ENCODE assay signal across 1 cellular context in the genomic region with DNA sequence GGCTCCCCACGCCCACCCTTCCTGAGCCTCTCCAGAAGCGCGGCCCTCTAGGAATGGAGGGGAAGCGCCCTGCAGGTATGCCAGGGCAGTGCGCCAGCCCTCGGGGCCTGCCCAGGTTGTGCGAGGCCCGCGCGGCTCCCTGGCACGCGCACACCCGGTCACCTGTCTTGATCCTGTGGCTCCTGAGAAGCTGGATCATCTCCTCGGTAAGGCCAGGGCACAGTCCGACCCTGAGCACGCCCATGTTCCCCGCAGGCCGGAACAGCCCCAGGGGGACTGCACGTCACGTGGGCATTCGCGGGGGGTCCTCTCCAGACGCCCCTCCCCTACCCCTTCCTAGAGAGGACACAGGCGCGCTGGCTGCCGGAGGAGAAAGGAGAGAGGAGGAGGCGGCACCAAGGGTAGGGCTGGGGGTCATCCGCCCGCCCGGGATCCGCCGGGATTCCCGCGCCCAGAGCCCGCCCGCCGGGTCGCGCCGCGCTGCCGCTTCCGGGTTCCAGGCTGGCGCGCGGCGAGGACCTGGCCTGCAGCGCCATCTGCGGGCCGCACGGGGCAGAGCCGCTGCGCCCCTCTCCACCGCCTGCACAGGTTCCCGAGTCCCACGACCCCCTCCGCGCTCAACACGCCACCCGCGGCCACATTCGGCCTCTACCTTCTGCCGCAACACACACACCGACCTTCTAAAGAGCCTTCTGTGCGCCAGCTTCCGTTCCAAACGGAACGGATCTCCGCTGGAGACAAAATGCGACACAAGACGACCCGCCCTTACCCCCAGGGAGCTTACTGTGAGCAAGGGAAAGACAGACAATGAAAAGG.
TF ChIP-seq lines count a peak whose summit lies in the region.

A gene (minus strand): TSS at position 491 of the 816 bp plus-strand sequence. CDS start 247 bp downstream, at position 244.

TF ChIP-seq in K562, 482 proteins besides CTCF, POLR2A, EP300 and RAD21 (continued from another document and continues in another):
- TF ChIP-seq, protein P1, sequence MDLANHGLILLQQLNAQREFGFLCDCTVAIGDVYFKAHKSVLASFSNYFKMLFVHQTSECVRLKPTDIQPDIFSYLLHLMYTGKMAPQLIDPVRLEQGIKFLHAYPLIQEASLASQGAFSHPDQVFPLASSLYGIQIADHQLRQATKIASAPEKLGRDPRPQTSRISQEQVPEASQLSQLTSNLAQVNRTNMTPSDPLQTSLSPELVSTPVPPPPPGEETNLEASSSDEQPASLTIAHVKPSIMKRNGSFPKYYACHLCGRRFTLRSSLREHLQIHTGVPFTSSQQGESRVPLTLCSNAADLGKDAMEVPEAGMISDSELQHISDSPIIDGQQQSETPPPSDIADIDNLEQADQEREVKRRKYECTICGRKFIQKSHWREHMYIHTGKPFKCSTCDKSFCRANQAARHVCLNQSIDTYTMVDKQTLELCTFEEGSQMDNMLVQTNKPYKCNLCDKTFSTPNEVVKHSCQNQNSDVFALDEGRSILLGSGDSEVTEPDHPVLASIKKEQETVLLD (IDR thresholded peaks at IDR 0.05) = 0 out of 2 replicates have a peak, but pooled peaks have one; percentile 24
- TF ChIP-seq GATAD2A (IDR thresholded peaks at IDR 0.05) = peak; percentile 81; the same call in 1 of the 2 replicates
- TF ChIP-seq YY1 (IDR thresholded peaks at IDR 0.05; ENCODE audit: borderline replicate concordance in 1 of 3, control insufficient read depth in 1 of 3, extremely low read depth in 1 of 3, insufficient read depth in 3 of 3, insufficient read length in 1 of 3, insufficient replicate concordance in 2 of 3, low read depth in 1 of 3, low read length in 2 of 3) = peak in 1 of 3 experiments; percentile 33
- TF ChIP-seq GABPA (tag; conservative IDR thresholded peaks at IDR 0.05; ENCODE audit: low read depth) = peak; percentile 65
- TF ChIP-seq TEAD1 (CRISPR knock-in tag; IDR thresholded peaks at IDR 0.05) = 0 out of 4 replicates have a peak, but pooled peaks of 1 of the 2 experiments have one; percentile 28
- peak; percentile 51 to 77; a peak in 2 of 4 replicates for TF ChIP-seq MAZ (CRISPR knock-in tag; conservative IDR thresholded peaks at IDR 0.05 in 1 of 2, IDR thresholded peaks at IDR 0.05 in 1 of 2)
- 0 out of 2 replicates have a peak, but pooled peaks have one; percentile 46 for TF ChIP-seq NFIC (IDR thresholded peaks at IDR 0.05)
- peak; percentile 81; the same call in 1 of the 2 replicates for TF ChIP-seq CHD2 (IDR thresholded peaks at IDR 0.05; ENCODE audit: low read depth, low read length)
- TF ChIP-seq NONO (IDR thresholded peaks at IDR 0.05; ENCODE audit: low read depth in 2 of 2, low read length in 1 of 2) = peak; percentile 5 to 60; a peak in 1 of 4 replicates
- peak; percentile 67; the same call in 1 of the 2 replicates for TF ChIP-seq CBX1 (IDR thresholded peaks at IDR 0.05; ENCODE audit: low read depth)
- peak; percentile 81 for TF ChIP-seq MYC (IDR thresholded peaks at IDR 0.05; ENCODE audit: low read depth, low read length)
- peak; percentile 82; the same call in 1 of the 2 replicates for TF ChIP-seq MYC (CRISPR knock-in tag; IDR thresholded peaks at IDR 0.05; ENCODE audit: borderline replicate concordance, low read depth)
- TF ChIP-seq, protein P2, sequence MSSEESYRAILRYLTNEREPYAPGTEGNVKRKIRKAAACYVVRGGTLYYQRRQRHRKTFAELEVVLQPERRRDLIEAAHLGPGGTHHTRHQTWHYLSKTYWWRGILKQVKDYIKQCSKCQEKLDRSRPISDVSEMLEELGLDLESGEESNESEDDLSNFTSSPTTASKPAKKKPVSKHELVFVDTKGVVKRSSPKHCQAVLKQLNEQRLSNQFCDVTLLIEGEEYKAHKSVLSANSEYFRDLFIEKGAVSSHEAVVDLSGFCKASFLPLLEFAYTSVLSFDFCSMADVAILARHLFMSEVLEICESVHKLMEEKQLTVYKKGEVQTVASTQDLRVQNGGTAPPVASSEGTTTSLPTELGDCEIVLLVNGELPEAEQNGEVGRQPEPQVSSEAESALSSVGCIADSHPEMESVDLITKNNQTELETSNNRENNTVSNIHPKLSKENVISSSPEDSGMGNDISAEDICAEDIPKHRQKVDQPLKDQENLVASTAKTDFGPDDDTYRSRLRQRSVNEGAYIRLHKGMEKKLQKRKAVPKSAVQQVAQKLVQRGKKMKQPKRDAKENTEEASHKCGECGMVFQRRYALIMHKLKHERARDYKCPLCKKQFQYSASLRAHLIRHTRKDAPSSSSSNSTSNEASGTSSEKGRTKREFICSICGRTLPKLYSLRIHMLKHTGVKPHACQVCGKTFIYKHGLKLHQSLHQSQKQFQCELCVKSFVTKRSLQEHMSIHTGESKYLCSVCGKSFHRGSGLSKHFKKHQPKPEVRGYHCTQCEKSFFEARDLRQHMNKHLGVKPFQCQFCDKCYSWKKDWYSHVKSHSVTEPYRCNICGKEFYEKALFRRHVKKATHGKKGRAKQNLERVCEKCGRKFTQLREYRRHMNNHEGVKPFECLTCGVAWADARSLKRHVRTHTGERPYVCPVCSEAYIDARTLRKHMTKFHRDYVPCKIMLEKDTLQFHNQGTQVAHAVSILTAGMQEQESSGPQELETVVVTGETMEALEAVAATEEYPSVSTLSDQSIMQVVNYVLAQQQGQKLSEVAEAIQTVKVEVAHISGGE (CRISPR knock-in tag; IDR thresholded peaks at IDR 0.05) = peak in 1 of 3 experiments; percentile 51; a peak in 1 of 6 replicates
- TF ChIP-seq XRCC5 (IDR thresholded peaks at IDR 0.05; ENCODE audit: low read depth, low read length) = 0 out of 2 replicates have a peak, but pooled peaks have one; percentile 19
- TF ChIP-seq ILK (tag; IDR thresholded peaks at IDR 0.05; ENCODE audit: borderline replicate concordance, low read depth) = no peak
- TF ChIP-seq ZNF24 (IDR thresholded peaks at IDR 0.05) = peak; percentile 38; the same call in 1 of the 2 replicates
- no peak for TF ChIP-seq SMARCB1 (IDR thresholded peaks at IDR 0.05; ENCODE audit: insufficient read length, low read depth)
- TF ChIP-seq TBL1XR1 (IDR thresholded peaks at IDR 0.05; ENCODE audit: low read length in 2 of 2) = no peak
- peak; percentile 46; the same call in 1 of the 2 replicates for TF ChIP-seq SMARCA5 (IDR thresholded peaks at IDR 0.05)
- TF ChIP-seq POLR2G (IDR thresholded peaks at IDR 0.05; ENCODE audit: low read depth, low read length) = peak; percentile 88
- TF ChIP-seq CREM (IDR thresholded peaks at IDR 0.05; ENCODE audit: low read depth) = peak; percentile 50
- TF ChIP-seq SIN3A (IDR thresholded peaks at IDR 0.05; ENCODE audit: borderline replicate concordance in 2 of 2, control insufficient read depth in 1 of 2, low read depth in 2 of 2, low read length in 2 of 2) = peak; percentile 53 to 79; a peak in 2 of 4 replicates
- TF ChIP-seq, protein P3, sequence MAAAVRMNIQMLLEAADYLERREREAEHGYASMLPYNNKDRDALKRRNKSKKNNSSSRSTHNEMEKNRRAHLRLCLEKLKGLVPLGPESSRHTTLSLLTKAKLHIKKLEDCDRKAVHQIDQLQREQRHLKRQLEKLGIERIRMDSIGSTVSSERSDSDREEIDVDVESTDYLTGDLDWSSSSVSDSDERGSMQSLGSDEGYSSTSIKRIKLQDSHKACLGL (CRISPR knock-in tag; IDR thresholded peaks at IDR 0.05; ENCODE audit: borderline replicate concordance, poor library complexity, severe bottlenecking) = peak; percentile 54
- TF ChIP-seq PCBP1 (IDR thresholded peaks at IDR 0.05; ENCODE audit: low read depth, low read length, poor library complexity, severe bottlenecking) = peak; percentile 93
- TF ChIP-seq, protein P4, sequence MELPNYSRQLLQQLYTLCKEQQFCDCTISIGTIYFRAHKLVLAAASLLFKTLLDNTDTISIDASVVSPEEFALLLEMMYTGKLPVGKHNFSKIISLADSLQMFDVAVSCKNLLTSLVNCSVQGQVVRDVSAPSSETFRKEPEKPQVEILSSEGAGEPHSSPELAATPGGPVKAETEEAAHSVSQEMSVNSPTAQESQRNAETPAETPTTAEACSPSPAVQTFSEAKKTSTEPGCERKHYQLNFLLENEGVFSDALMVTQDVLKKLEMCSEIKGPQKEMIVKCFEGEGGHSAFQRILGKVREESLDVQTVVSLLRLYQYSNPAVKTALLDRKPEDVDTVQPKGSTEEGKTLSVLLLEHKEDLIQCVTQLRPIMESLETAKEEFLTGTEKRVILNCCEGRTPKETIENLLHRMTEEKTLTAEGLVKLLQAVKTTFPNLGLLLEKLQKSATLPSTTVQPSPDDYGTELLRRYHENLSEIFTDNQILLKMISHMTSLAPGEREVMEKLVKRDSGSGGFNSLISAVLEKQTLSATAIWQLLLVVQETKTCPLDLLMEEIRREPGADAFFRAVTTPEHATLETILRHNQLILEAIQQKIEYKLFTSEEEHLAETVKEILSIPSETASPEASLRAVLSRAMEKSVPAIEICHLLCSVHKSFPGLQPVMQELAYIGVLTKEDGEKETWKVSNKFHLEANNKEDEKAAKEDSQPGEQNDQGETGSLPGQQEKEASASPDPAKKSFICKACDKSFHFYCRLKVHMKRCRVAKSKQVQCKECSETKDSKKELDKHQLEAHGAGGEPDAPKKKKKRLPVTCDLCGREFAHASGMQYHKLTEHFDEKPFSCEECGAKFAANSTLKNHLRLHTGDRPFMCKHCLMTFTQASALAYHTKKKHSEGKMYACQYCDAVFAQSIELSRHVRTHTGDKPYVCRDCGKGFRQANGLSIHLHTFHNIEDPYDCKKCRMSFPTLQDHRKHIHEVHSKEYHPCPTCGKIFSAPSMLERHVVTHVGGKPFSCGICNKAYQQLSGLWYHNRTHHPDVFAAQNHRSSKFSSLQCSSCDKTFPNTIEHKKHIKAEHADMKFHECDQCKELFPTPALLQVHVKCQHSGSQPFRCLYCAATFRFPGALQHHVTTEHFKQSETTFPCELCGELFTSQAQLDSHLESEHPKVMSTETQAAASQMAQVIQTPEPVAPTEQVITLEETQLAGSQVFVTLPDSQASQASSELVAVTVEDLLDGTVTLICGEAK (IDR thresholded peaks at IDR 0.05) = 0 out of 2 replicates have a peak, but pooled peaks have one; percentile 26
- TF ChIP-seq, protein P4 (CRISPR knock-in tag; IDR thresholded peaks at IDR 0.05) = no peak
- TF ChIP-seq ZNF316 (IDR thresholded peaks at IDR 0.05) = peak; percentile 65
- TF ChIP-seq SP2 (IDR thresholded peaks at IDR 0.05; ENCODE audit: extremely low read depth, low read depth, low read length, poor library complexity, severe bottlenecking) = no peak
- TF ChIP-seq, protein P5, sequence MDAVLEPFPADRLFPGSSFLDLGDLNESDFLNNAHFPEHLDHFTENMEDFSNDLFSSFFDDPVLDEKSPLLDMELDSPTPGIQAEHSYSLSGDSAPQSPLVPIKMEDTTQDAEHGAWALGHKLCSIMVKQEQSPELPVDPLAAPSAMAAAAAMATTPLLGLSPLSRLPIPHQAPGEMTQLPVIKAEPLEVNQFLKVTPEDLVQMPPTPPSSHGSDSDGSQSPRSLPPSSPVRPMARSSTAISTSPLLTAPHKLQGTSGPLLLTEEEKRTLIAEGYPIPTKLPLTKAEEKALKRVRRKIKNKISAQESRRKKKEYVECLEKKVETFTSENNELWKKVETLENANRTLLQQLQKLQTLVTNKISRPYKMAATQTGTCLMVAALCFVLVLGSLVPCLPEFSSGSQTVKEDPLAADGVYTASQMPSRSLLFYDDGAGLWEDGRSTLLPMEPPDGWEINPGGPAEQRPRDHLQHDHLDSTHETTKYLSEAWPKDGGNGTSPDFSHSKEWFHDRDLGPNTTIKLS (IDR thresholded peaks at IDR 0.05; ENCODE audit: borderline replicate concordance, low read depth) = peak; percentile 78
- TF ChIP-seq, protein P6, sequence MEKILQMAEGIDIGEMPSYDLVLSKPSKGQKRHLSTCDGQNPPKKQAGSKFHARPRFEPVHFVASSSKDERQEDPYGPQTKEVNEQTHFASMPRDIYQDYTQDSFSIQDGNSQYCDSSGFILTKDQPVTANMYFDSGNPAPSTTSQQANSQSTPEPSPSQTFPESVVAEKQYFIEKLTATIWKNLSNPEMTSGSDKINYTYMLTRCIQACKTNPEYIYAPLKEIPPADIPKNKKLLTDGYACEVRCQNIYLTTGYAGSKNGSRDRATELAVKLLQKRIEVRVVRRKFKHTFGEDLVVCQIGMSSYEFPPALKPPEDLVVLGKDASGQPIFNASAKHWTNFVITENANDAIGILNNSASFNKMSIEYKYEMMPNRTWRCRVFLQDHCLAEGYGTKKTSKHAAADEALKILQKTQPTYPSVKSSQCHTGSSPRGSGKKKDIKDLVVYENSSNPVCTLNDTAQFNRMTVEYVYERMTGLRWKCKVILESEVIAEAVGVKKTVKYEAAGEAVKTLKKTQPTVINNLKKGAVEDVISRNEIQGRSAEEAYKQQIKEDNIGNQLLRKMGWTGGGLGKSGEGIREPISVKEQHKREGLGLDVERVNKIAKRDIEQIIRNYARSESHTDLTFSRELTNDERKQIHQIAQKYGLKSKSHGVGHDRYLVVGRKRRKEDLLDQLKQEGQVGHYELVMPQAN (IDR thresholded peaks at IDR 0.05; ENCODE audit: borderline replicate concordance) = peak; percentile 76
- TF ChIP-seq, protein P7, sequence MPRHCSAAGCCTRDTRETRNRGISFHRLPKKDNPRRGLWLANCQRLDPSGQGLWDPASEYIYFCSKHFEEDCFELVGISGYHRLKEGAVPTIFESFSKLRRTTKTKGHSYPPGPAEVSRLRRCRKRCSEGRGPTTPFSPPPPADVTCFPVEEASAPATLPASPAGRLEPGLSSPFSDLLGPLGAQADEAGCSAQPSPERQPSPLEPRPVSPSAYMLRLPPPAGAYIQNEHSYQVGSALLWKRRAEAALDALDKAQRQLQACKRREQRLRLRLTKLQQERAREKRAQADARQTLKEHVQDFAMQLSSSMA (CRISPR knock-in tag; IDR thresholded peaks at IDR 0.05) = no peak
- TF ChIP-seq CCNT2 (IDR thresholded peaks at IDR 0.05; ENCODE audit: borderline replicate concordance, extremely low read depth, insufficient read length, low read depth, low read length) = peak; percentile 64
